In the genomic region with DNA sequence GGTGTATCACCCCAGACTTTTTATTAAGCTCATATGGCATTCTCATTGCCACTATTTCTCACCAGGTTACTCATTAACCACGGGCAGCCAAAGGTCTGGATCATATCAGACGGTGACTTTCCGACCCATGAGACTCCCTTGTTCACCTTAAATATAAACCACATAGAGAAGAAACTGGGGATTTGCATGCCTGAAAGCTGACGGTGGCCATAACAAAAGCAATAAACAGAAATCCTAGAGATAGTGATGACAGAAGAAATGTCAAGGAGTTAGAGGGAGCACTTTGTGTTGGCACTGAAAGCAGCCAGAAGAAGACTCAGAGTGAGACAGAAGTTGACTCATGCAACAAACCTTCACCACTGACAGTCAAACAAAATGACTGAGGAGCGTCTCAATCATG, we compare ENCODE assay signal across 8 cellular contexts.
DNase-seq lines count a peak whose midpoint lies in the region; ATAC-seq, FAIRE-seq and TF ChIP-seq lines count a peak whose summit lies in the region.
"Not testable (repeated sequence)": the region's sequence is repeated elsewhere in the genome, so short reads cannot be mapped to it uniquely, and the experiment has no call there.

No MANE protein-coding gene starts in this region.

- H3F3A ChIP-seq in PC-3 (ENCODE audit: low read length, unreplicated experiment), result not testable (repeated sequence)

- not testable (repeated sequence) for DNase-seq in A549 (ENCODE audit: low read depth in 1 of 2, low spot score in 1 of 2); PC-3; Right ventricle myocardium superior; left colon; HepG2 (ENCODE audit: low spot score); mucosa of descending colon

- not testable (repeated sequence) for H3K9ac ChIP-seq in PC-3 (ENCODE audit: low read length); HepG2 (ENCODE audit: insufficient read depth, low read depth, low read length)

- not testable (repeated sequence) for H3K4me1 ChIP-seq in A549; PC-3 (ENCODE audit: insufficient read depth, low read length); HepG2 (ENCODE audit: insufficient read depth, low read length); mucosa of descending colon (ENCODE audit: low read depth)

- H3K4me1 Mint-ChIP-seq in activated T-helper 17 cell treated with anti-CD3 and anti-CD28 coated beads, Interleukin-2, amount 50 U/mL, for 72 hours, result not testable (repeated sequence)

- not testable (repeated sequence) for TF ChIP-seq POLR2A in A549 (IDR thresholded peaks at IDR 0.05; ENCODE audit: low read length); HepG2 (IDR thresholded peaks at IDR 0.05; ENCODE audit: insufficient read depth in 1 of 2, low read depth in 2 of 2, low read length in 2 of 2)

- POLR2A ChIA-PET in A549 (lab: Yijun Ruan, JAX); PC-3 (lab: Charles Lee; ENCODE audit: unreplicated experiment); HepG2 (lab: Yijun Ruan, JAX): not testable (repeated sequence)

- not testable (repeated sequence) for H2AFZ ChIP-seq in PC-3 (ENCODE audit: low read length); HepG2 (ENCODE audit: low read length)

- H3K27me3 Mint-ChIP-seq in activated T-helper 17 cell treated with anti-CD3 and anti-CD28 coated beads, Interleukin-2, amount 50 U/mL, for 72 hours, result not testable (repeated sequence)

- H3K9me3 ChIP-seq in A549; PC-3 (ENCODE audit: low read length); HepG2 (ENCODE audit: low read length); mucosa of descending colon: not testable (repeated sequence)

- not testable (repeated sequence) for H3K79me2 ChIP-seq in PC-3 (ENCODE audit: low read length); HepG2 (ENCODE audit: insufficient read depth, low read length)

- not testable (repeated sequence) for H3K4me3 Mint-ChIP-seq in activated T-helper 17 cell treated with anti-CD3 and anti-CD28 coated beads, Interleukin-2, amount 50 U/mL, for 72 hours

- TF ChIP-seq CTCF in A549 (IDR thresholded peaks at IDR 0.05); PC-3 (conservative IDR thresholded peaks at IDR 0.05; ENCODE audit: low read depth, low read length); HepG2 (CRISPR knock-in tag; IDR thresholded peaks at IDR 0.05); mucosa of descending colon (IDR thresholded peaks at IDR 0.05): not testable (repeated sequence)

- CTCF ChIA-PET in A549 (lab: Yijun Ruan, JAX); PC-3 (lab: Charles Lee); HepG2 (lab: Yijun Ruan, JAX; ENCODE audit: low intra/inter-chr PET ratio, low total read pairs): not testable (repeated sequence)

- H3K4me3 ChIP-seq in A549; PC-3 (ENCODE audit: low read length); HepG2 (replicated peaks in 1 of 3; ENCODE audit: insufficient read depth in 1 of 3, low read depth in 2 of 3, low read length in 3 of 3); mucosa of descending colon: not testable (repeated sequence)

- not testable (repeated sequence) for H3K36me3 ChIP-seq in PC-3 (ENCODE audit: low read depth, low read length); HepG2 (replicated peaks in 1 of 2; ENCODE audit: control insufficient read depth in 1 of 2, insufficient read depth in 2 of 2, low read length in 2 of 2); mucosa of descending colon (ENCODE audit: low read depth)

- not testable (repeated sequence) for TF ChIP-seq EP300 in A549 (IDR thresholded peaks at IDR 0.05); HepG2 (IDR thresholded peaks at IDR 0.05; ENCODE audit: low read depth in 2 of 2, low read length in 2 of 2); HepG2 (CRISPR knock-in tag; IDR thresholded peaks at IDR 0.05; ENCODE audit: borderline replicate concordance)

- BruUV-seq in PC-3 (replicated peaks; lab: Mats Ljungman, UMichigan); HepG2 (replicated peaks; lab: Mats Ljungman, UMichigan): not testable (repeated sequence)

- FAIRE-seq in A549 (lab: Jason Lieb, UNC); HepG2 (lab: Jason Lieb, UNC): not testable (repeated sequence)

- H4K20me1 ChIP-seq in PC-3 (ENCODE audit: low read length); HepG2 (ENCODE audit: insufficient read depth, low read length): not testable (repeated sequence)

- TF ChIP-seq RAD21 in A549 (conservative IDR thresholded peaks at IDR 0.05 in 1 of 2, IDR thresholded peaks at IDR 0.05 in 1 of 2); HepG2 (CRISPR knock-in tag; IDR thresholded peaks at IDR 0.05): not testable (repeated sequence)

- not testable (repeated sequence) for H3K4me2 ChIP-seq in A549; PC-3 (ENCODE audit: low read length); HepG2 (ENCODE audit: low read depth, low read length)

- H3K27me3 ChIP-seq in PC-3 (ENCODE audit: low read length); HepG2 (ENCODE audit: control insufficient read depth in 1 of 2, insufficient read depth in 2 of 2, low read length in 2 of 2): not testable (repeated sequence)

- not testable (repeated sequence) for H3K9me2 ChIP-seq in PC-3 (replicated peaks; ENCODE audit: low read length)

- not testable (repeated sequence) for H3K27ac Mint-ChIP-seq in activated T-helper 17 cell treated with anti-CD3 and anti-CD28 coated beads, Interleukin-2, amount 50 U/mL, for 72 hours

- intact Hi-C loops in PC-3 (cut with micrococcal nuclease); Right ventricle myocardium superior (cut with DNase I); left colon (cut with DNase I, micrococcal nuclease); HepG2 (cut with micrococcal nuclease; ENCODE audit: unreplicated experiment); mucosa of descending colon (cut with DNase I, micrococcal nuclease): not testable (repeated sequence)

- not testable (repeated sequence) for H3K27ac ChIP-seq in A549; PC-3 (ENCODE audit: low read length); HepG2 (ENCODE audit: extremely low read length, insufficient read depth, low read length)

- ATAC-seq in A549 (peak; percentile 85 to 95), PC-3 (peak; percentile 68), esophagus mucosa (peak; percentile 63), Right ventricle myocardium superior (ENCODE audit: poor library complexity) (peak; percentile 56), left colon (peak; percentile 98), HepG2 (peak; percentile 97), mucosa of descending colon (peak; percentile 98)
- peak; percentile 44 for ATAC-seq in activated T-helper 17 cell treated with anti-CD3 and anti-CD28 coated beads, Interleukin-2, amount 50 U/mL, for 72 hours (replicated peaks)

- H3K36me3 Mint-ChIP-seq in activated T-helper 17 cell treated with anti-CD3 and anti-CD28 coated beads, Interleukin-2, amount 50 U/mL, for 72 hours (ENCODE audit: low read depth), result not testable (repeated sequence)

- not testable (repeated sequence) for H3K9me3 Mint-ChIP-seq in activated T-helper 17 cell treated with anti-CD3 and anti-CD28 coated beads, Interleukin-2, amount 50 U/mL, for 72 hours

- in situ Hi-C loops in HepG2 (cut with HindIII; ENCODE audit: extremely low pct_ligation_motif_present, low pct_unique_long_range_greater_than_20kb), result not testable (repeated sequence)

- no CpG with 5 or more reads among the region's 5 CpGs for WGBS in A549 (ENCODE audit: missing lambda C conversion rate)
- no CpG with 5 or more reads among the region's 5 CpGs for WGBS in HepG2 (ENCODE audit: low lambda C conversion rate)

Comparison
In these comparisons a context has a peak if more than half of its experiments do, and no peak if none do; other contexts are left out.
1. ATAC-seq: peak in every context shown above with its lines; median percentile 98 in left colon; 98 in mucosa of descending colon; 97 in HepG2; 90 in A549; 68 in PC-3; 63 in esophagus mucosa; 56 in Right ventricle myocardium superior; 44 in activated T-helper 17 cell treated with anti-CD3 and anti-CD28 coated beads, Interleukin-2, amount 50 U/mL, for 72 hours.